In the genomic region with DNA sequence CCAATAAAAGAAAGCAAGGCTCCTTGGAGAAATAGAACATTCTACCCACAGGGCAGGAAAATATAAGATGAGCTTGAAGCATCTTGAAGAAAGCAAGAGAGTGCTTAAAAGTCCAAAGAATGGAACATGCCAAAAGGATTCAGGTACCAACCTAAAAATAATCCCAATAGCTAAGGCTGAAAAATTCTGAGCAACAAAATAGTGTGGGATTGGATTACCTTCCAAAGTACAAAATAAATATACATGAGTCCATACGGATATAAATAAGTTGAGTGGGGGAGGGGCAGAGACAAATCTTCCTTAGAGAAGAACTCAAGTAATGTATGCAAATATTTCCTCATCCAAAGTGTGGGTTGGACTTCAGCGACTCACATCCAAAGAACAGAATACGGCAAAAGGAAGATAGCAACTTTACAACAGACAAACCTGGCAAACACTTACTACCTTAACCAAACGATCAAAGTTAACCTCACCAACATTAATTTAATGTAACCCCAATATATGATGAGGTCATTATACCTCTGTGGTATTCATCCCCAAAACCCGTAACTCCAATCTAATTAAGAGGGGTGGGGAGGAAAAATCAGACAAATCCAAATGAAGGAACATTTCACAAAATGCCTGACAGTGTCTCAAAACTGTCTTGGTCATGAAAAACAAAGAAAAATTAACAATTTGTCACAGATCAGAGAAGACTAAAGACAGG, we compare ENCODE assay signal across 2 cellular contexts.
TF ChIP-seq lines count a peak whose summit lies in the region.

No MANE protein-coding gene starts in this region.

TF ChIP-seq in SK-N-SH treated with all-trans-retinoic acid at 6 μM for 48 hours, 23 proteins besides CTCF, POLR2A, EP300 and RAD21:
- TF ChIP-seq, protein P1, sequence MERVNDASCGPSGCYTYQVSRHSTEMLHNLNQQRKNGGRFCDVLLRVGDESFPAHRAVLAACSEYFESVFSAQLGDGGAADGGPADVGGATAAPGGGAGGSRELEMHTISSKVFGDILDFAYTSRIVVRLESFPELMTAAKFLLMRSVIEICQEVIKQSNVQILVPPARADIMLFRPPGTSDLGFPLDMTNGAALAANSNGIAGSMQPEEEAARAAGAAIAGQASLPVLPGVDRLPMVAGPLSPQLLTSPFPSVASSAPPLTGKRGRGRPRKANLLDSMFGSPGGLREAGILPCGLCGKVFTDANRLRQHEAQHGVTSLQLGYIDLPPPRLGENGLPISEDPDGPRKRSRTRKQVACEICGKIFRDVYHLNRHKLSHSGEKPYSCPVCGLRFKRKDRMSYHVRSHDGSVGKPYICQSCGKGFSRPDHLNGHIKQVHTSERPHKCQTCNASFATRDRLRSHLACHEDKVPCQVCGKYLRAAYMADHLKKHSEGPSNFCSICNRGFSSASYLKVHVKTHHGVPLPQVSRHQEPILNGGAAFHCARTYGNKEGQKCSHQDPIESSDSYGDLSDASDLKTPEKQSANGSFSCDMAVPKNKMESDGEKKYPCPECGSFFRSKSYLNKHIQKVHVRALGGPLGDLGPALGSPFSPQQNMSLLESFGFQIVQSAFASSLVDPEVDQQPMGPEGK (CRISPR knock-in tag; IDR thresholded peaks at IDR 0.05; ENCODE audit: borderline replicate concordance), result no peak
- TF ChIP-seq OSR1 (CRISPR knock-in tag; IDR thresholded peaks at IDR 0.05), result no peak
- TF ChIP-seq PPARA (CRISPR knock-in tag; IDR thresholded peaks at IDR 0.05; ENCODE audit: borderline replicate concordance), result no peak
- no peak for TF ChIP-seq ESRRG (CRISPR knock-in tag; IDR thresholded peaks at IDR 0.05)
- no peak for TF ChIP-seq ARNTL (CRISPR knock-in tag; IDR thresholded peaks at IDR 0.05; ENCODE audit: borderline replicate concordance, low read depth)
- no peak for TF ChIP-seq ZNF8 (CRISPR knock-in tag; IDR thresholded peaks at IDR 0.05)
- TF ChIP-seq, protein P2, sequence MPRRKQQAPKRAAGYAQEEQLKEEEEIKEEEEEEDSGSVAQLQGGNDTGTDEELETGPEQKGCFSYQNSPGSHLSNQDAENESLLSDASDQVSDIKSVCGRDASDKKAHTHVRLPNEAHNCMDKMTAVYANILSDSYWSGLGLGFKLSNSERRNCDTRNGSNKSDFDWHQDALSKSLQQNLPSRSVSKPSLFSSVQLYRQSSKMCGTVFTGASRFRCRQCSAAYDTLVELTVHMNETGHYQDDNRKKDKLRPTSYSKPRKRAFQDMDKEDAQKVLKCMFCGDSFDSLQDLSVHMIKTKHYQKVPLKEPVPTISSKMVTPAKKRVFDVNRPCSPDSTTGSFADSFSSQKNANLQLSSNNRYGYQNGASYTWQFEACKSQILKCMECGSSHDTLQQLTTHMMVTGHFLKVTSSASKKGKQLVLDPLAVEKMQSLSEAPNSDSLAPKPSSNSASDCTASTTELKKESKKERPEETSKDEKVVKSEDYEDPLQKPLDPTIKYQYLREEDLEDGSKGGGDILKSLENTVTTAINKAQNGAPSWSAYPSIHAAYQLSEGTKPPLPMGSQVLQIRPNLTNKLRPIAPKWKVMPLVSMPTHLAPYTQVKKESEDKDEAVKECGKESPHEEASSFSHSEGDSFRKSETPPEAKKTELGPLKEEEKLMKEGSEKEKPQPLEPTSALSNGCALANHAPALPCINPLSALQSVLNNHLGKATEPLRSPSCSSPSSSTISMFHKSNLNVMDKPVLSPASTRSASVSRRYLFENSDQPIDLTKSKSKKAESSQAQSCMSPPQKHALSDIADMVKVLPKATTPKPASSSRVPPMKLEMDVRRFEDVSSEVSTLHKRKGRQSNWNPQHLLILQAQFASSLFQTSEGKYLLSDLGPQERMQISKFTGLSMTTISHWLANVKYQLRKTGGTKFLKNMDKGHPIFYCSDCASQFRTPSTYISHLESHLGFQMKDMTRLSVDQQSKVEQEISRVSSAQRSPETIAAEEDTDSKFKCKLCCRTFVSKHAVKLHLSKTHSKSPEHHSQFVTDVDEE (CRISPR knock-in tag; IDR thresholded peaks at IDR 0.05), result no peak
- no peak for TF ChIP-seq ZFP3 (CRISPR knock-in tag; IDR thresholded peaks at IDR 0.05)
- TF ChIP-seq CSDC2 (CRISPR knock-in tag; IDR thresholded peaks at IDR 0.05), result no peak
- TF ChIP-seq ZNF565 (CRISPR knock-in tag; conservative IDR thresholded peaks at IDR 0.05; ENCODE audit: low read depth), result no peak
- TF ChIP-seq ZNF70 (CRISPR knock-in tag; IDR thresholded peaks at IDR 0.05), result no peak
- no peak for TF ChIP-seq TOX (CRISPR knock-in tag; IDR thresholded peaks at IDR 0.05; ENCODE audit: borderline replicate concordance)

TF ChIP-seq in HEK293, 187 proteins besides CTCF, POLR2A, EP300 and RAD21:
- TF ChIP-seq, protein P3, sequence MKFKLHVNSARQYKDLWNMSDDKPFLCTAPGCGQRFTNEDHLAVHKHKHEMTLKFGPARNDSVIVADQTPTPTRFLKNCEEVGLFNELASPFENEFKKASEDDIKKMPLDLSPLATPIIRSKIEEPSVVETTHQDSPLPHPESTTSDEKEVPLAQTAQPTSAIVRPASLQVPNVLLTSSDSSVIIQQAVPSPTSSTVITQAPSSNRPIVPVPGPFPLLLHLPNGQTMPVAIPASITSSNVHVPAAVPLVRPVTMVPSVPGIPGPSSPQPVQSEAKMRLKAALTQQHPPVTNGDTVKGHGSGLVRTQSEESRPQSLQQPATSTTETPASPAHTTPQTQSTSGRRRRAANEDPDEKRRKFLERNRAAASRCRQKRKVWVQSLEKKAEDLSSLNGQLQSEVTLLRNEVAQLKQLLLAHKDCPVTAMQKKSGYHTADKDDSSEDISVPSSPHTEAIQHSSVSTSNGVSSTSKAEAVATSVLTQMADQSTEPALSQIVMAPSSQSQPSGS (tag by site-specific recombination; IDR thresholded peaks at IDR 0.05; ENCODE audit: low read depth), result peak; percentile 60; the same call in 1 of the 2 replicates
- TF ChIP-seq ZBTB17 (tag by site-specific recombination; IDR thresholded peaks at IDR 0.05), result no peak
